Comparison of ENCODE assay signal across 20 cellular contexts in the genomic region with DNA sequence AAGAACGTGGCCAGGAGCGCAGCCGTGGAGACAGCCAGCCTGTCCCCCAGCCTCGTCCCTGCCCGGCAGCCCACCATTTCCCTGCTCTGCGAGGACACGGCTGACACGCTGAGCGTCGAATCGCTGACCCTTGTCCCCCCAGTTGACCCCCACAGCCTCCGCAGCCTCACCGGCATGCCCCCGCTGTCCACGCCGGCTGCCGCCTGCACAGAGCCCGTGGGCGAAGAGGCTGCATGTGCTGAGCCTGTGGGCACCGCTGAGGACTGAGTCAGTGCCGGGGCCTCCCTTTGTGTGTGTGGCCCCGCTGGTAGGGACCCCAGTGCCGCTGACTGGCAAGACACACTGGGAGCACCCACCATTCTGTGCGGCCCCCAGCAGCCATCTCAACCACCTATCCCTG.
"Had no signal": no experiment of that assay in that cellular context is flagged by ENCODE, and none has a peak within 500 bp of the region (broad histone marks: within the 10 kb centered on the region; RNA-seq: fewer than 3 reads in every experiment).

No MANE protein-coding gene starts in this region.

- DNase-seq: activated CD4-positive, alpha-beta T cell treated with anti-CD3 and anti-CD28 coated beads, Interleukin-2, amount 50 U/mL, for 4 hours; activated effector memory CD4-positive, alpha-beta T cell treated with Interleukin-2 at 50 U/mL for 16 hours; activated naive CD4-positive, alpha-beta T cell treated with anti-CD3 and anti-CD28 coated beads for 36 hours; activated T-cell treated with anti-CD3 and anti-CD28 coated beads for 4 hours; aorta; dermis blood vessel endothelial cell; effector CD8-positive, alpha-beta T cell; foreskin melanocyte; immature natural killer cell; lower lobe of right lung; naive B cell; stimulated activated CD4-positive, alpha-beta T cell treated with anti-CD3 and anti-CD28 coated beads, Interleukin-2, amount 100 ng/mL, for 48 hours; stimulated activated CD8-positive, alpha-beta memory T cell treated with anti-CD3 and anti-CD28 coated beads, Interleukin-4, amount 100 ng/mL, for 48 hours; stimulated activated naive CD8-positive, alpha-beta T cell treated with anti-CD3 and anti-CD28 coated beads, Interleukin-15, Interleukin-2, amounts not matched to agents 100 U/mL and 50 U/mL, for 24 hours; T-helper 1 cell; thyroid gland; WERI-Rb-1 had no signal

- H3K4me3 Mint-ChIP-seq: activated naive CD4-positive, alpha-beta T cell treated with anti-CD3 and anti-CD28 coated beads for 36 hours; brain; immature natural killer cell; naive B cell; neural crest cell had no signal

- H3K27me3 Mint-ChIP-seq: brain, naive B cell had no signal

- H3K4me1 Mint-ChIP-seq: neural crest cell had no signal

- H3K9me3 ChIP-seq: lower lobe of right lung, thyroid gland had no signal

- H3K27ac Mint-ChIP-seq: activated naive CD4-positive, alpha-beta T cell treated with anti-CD3 and anti-CD28 coated beads for 36 hours; brain; immature natural killer cell had no signal

- H3K27me3 ChIP-seq: thyroid gland had no signal

- H3K4me3 ChIP-seq: lower lobe of right lung, thyroid gland had no signal

- H3K27ac ChIP-seq: lower lobe of right lung, thyroid gland, WERI-Rb-1 had no signal

- H3K9me3 Mint-ChIP-seq: activated naive CD4-positive, alpha-beta T cell treated with anti-CD3 and anti-CD28 coated beads for 36 hours; brain; immature natural killer cell; naive B cell; neural crest cell had no signal

- ATAC-seq: left lobe of liver; lower lobe of right lung; stimulated activated naive CD8-positive, alpha-beta T cell treated with anti-CD3 and anti-CD28 coated beads, Interleukin-15, Interleukin-2, amounts not matched to agents 100 U/mL and 50 U/mL, for 24 hours had no signal
